In the genomic region with DNA sequence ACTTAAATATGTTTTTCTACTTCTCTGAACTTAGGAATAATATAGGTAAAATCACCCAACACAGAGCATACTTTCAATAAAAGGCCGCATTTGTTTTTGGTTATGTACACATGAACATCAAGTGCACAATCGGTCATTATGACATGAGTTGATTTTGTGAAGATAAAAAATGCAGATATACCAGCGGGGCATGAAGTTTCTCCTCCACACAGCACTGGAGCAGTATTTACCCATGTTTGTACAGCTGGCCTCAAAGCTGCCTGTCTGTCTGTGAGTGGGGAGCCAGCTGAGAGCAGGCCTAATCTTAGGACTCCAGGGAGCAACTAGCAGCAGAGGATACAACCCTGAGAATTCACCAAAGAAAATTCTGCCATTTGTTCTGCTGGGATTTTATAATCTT, we compare ENCODE assay signal across 18 cellular contexts.
DNase-seq lines count a peak whose midpoint lies in the region; ATAC-seq and TF ChIP-seq lines count a peak whose summit lies in the region.
"Had no signal": no experiment of that assay in that cellular context is flagged by ENCODE, and none has a peak within 500 bp of the region (broad histone marks: within the 10 kb centered on the region; RNA-seq: fewer than 3 reads in every experiment).

No MANE protein-coding gene starts in this region.

- DNase-seq in DMS153 (lab: John Stamatoyannopoulos, UW) (peak; percentile 88), NCI-H1436 (lab: John Stamatoyannopoulos, UW) (peak; percentile 41), NCI-H748 (lab: John Stamatoyannopoulos, UW; ENCODE audit: unreplicated experiment) (peak; percentile 98), fibroblast of the aortic adventitia (ENCODE audit: low read depth) (peak; percentile 11), NCI-H446 (lab: John Stamatoyannopoulos, UW) (no peak), T-helper 17 cell (no peak), foreskin fibroblast (no peak)
- DNase-seq: activated CD8-positive, alpha-beta memory T cell treated with anti-CD3 and anti-CD28 coated beads for 24 hours; adrenal gland; Calu3; central memory CD4-positive, alpha-beta T cell; effector memory CD4-positive, alpha-beta T cell; hippocampal formation; kidney glomerular epithelial cell; MM.1S; small intestine had no signal

- no peaks in the 10 kb centered on the region for H3K9me3 ChIP-seq in T-helper 17 cell (ENCODE audit: control insufficient read depth, low read length, poor library complexity, severe bottlenecking)
- H3K9me3 ChIP-seq: adrenal gland had no signal

- H3K36me3 Mint-ChIP-seq in T-helper 17 cell (ENCODE audit: low read depth): no peaks in the 10 kb centered on the region
- H3K36me3 Mint-ChIP-seq: WTC11 had no signal

- no peak overlapping the region for H3K4me3 Mint-ChIP-seq in T-helper 17 cell
- H3K4me3 Mint-ChIP-seq: WTC11 had no signal

- no peak for TF ChIP-seq CTCF in fibroblast of the aortic adventitia (IDR thresholded peaks at IDR 0.05; ENCODE audit: insufficient read depth, low read length)
- no peak for TF ChIP-seq CTCF in foreskin fibroblast (IDR thresholded peaks at IDR 0.05; ENCODE audit: low read depth, low read length)

- ATAC-seq in HG02763 (IDR thresholded peaks at IDR 0.05; ENCODE audit: unreplicated experiment): no peak
- ATAC-seq in T-helper 17 cell: no peak
- ATAC-seq: WTC11 had no signal

- no peak overlapping the region for H3K4me3 ChIP-seq in fibroblast of the aortic adventitia (ENCODE audit: low read depth, low read length)
- no peak overlapping the region for H3K4me3 ChIP-seq in foreskin fibroblast (ENCODE audit: low read depth in 1 of 2, low read length in 2 of 2)
- H3K4me3 ChIP-seq: adrenal gland had no signal

- H3K27me3 Mint-ChIP-seq in T-helper 17 cell: no peaks in the 10 kb centered on the region

- H3K4me1 Mint-ChIP-seq in T-helper 17 cell: no peaks in the 10 kb centered on the region

- no peak overlapping the region for H3K27ac Mint-ChIP-seq in T-helper 17 cell
- H3K27ac Mint-ChIP-seq: WTC11 had no signal

Comparison
In these comparisons a context has a peak if more than half of its experiments do, and no peak if none do; other contexts are left out.
1. DNase-seq: peak in DMS153 (single experiment), NCI-H1436 (single experiment), NCI-H748 (single experiment) and fibroblast of the aortic adventitia (single experiment); none in NCI-H446 (0 of 2), T-helper 17 cell (0 of 3) and foreskin fibroblast (0 of 2).